Comparison of ENCODE assay signal across 9 cellular contexts in genomic region chr19:37817180-37817911, GRCh38. TPM values are rescaled to one million over a fixed set of nuclear protein-coding genes. Genes with fewer than 3 reads are reported as not detected.
DNase-seq lines count a peak whose midpoint lies in the region; ATAC-seq and TF ChIP-seq lines count a peak whose summit lies in the region.
"Had no signal": no experiment of that assay in that cellular context is flagged by ENCODE, and none has a peak within 500 bp of the region (broad histone marks: within the 10 kb centered on the region; RNA-seq: fewer than 3 reads in every experiment).

No MANE protein-coding gene starts in this region.

- peak overlapping the region; percentile 79 for H2AFZ ChIP-seq in mammary epithelial cell (ENCODE audit: low read depth, low read length)

- no TSS peak for BruUV-seq in mammary epithelial cell (replicated peaks; lab: Mats Ljungman, UMichigan)

- intact Hi-C loops in mammary epithelial cell (cut with micrococcal nuclease) (no loop called here), sciatic nerve (cut with DNase I) (no loop called here)

- CTCF ChIA-PET in mammary epithelial cell (lab: Charles Lee; ENCODE audit: low non-redundant PET) = no interaction called here

- DNase-seq in DMS 273 (lab: John Stamatoyannopoulos, UW; ENCODE audit: unreplicated experiment) (peak; percentile 93), NCI-H526 (lab: John Stamatoyannopoulos, UW) (peak; percentile 74 to 89), mammary epithelial cell (no peak), sciatic nerve (ENCODE audit: low spot score) (peak; percentile 89), SKM-1 treated with dmso at 0.1 percent for 144 hours (lab: John Stamatoyannopoulos, UW; ENCODE audit: unreplicated experiment) (no peak)

- no peaks in the 10 kb centered on the region for H3K4me1 ChIP-seq in mammary epithelial cell (ENCODE audit: insufficient read depth, low read length)

- no peaks in the 10 kb centered on the region for H3K27me3 ChIP-seq in mammary epithelial cell (ENCODE audit: insufficient read depth, low read length)

- dilution Hi-C loops in mammary epithelial cell (cut with HindIII; ENCODE audit: low sequenced_read_pairs) = no loop called here

- 2% methylated on average over 26 of the region's 60 CpGs for WGBS in mammary epithelial cell (ENCODE audit: low coverage, missing lambda C conversion rate)

- peaks cover 19% of the 10 kb centered on the region for H3K9me3 ChIP-seq in mammary epithelial cell (replicated peaks; ENCODE audit: insufficient read depth, low read length)
- H3K9me3 ChIP-seq in iPS-18c (ENCODE audit: control insufficient read depth, insufficient read depth, low read length) = no peaks in the 10 kb centered on the region

- H3K9ac ChIP-seq in mammary epithelial cell (ENCODE audit: insufficient read depth, low read length) = no peak overlapping the region

- no peaks in the 10 kb centered on the region for H4K20me1 ChIP-seq in mammary epithelial cell (ENCODE audit: insufficient read depth, low read length)

- H3K79me2 ChIP-seq in mammary epithelial cell (ENCODE audit: insufficient read depth, low read length) = no peaks in the 10 kb centered on the region

- peak; percentile 98 for ATAC-seq in sciatic nerve
- no peak for ATAC-seq in HG02885 (IDR thresholded peaks at IDR 0.05; ENCODE audit: poor library complexity, unreplicated experiment)
- no peak for ATAC-seq in HG03139 (IDR thresholded peaks at IDR 0.05; ENCODE audit: unreplicated experiment)

- no peak for TF ChIP-seq CTCF in mammary epithelial cell (conservative IDR thresholded peaks at IDR 0.05 in 1 of 2, IDR thresholded peaks at IDR 0.05 in 1 of 2; ENCODE audit: extremely low read depth in 1 of 2, insufficient read depth in 1 of 2, low read depth in 1 of 2, low read length in 2 of 2)

- in situ Hi-C loops in mammary epithelial cell (cut with MboI; ENCODE audit: low sequenced_read_pairs in 2 of 2) = no loop called here

- H3K4me3 ChIP-seq in mammary epithelial cell (replicated peaks in 1 of 3; ENCODE audit: insufficient read depth in 1 of 3, low read depth in 2 of 3, low read length in 3 of 3) (peak overlapping the region in 2 of 3 experiments; percentile 37 to 41), iPS-18c (ENCODE audit: insufficient read depth, low read depth, low read length) (peak overlapping the region; percentile 59)

- H3K36me3 ChIP-seq in mammary epithelial cell (ENCODE audit: insufficient read depth, low read length) = no peaks in the 10 kb centered on the region
- H3K36me3 ChIP-seq: neutrophil had no signal

- no peak overlapping the region for H3K27ac ChIP-seq in mammary epithelial cell (ENCODE audit: insufficient read depth, low read depth, low read length)
- H3K27ac ChIP-seq: neutrophil had no signal

- peak overlapping the region; percentile 68 for H3K4me2 ChIP-seq in mammary epithelial cell (ENCODE audit: insufficient read depth, low read depth, low read length)

RNA-seq across cellular contexts. Expression of gene ZNF573, which starts 38.0 kb away (rescaled TPM):
- total RNA-seq in mammary epithelial cell (1 to 10 TPM; 5.5 to 8.7 TPM), sciatic nerve (22.6 TPM)
- polyA plus RNA-seq in mammary epithelial cell = 5.9 TPM
- 2.3 TPM for polyA minus RNA-seq in mammary epithelial cell

Comparison
In these comparisons a context has a peak if more than half of its experiments do, and no peak if none do; other contexts are left out.
1. DNase-seq: peak in DMS 273 (single experiment), NCI-H526 (2 of 2) and sciatic nerve (single experiment); none in mammary epithelial cell (single experiment) and SKM-1 treated with dmso at 0.1 percent for 144 hours (single experiment).